In the genomic region with DNA sequence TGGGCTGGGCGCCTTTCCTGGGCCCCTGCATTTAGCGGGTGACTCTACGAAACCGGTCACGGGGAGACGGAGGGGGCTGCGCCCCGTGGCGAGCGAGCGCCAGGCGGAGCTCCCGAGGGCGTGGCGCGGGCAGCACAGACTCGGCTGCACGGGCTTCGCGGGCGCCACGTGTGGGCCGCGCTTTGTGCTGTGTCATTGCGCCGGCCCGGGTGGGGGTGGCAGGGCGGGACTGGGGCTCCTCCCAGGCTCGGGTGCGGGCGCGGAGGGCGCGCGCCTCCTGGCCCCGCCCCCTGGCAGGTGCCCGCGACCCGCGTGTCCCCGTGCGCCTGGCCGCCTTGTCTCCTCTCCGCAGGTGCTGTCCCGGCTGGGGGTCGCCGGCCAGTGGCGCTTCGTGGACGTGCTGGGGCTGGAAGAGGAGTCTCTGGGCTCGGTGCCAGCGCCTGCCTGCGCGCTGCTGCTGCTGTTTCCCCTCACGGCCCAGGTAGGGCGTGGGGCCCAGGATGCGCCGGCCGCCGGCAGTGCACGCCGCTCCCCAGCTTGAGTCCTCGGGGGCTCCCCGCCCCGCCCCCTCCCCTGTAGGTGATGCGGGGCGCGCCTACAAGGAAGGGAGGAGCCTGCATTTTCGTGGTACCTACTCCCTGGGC, we compare ENCODE assay signal across 8 cellular contexts. TPM values are rescaled to one million over a fixed set of nuclear protein-coding genes. Genes with fewer than 3 reads are reported as not detected.
DNase-seq lines count a peak whose midpoint lies in the region; ATAC-seq and TF ChIP-seq lines count a peak whose summit lies in the region.

No MANE protein-coding gene starts in this region.

- in situ Hi-C loops in ACHN (cut with HindIII; ENCODE audit: low pct_ligation_motif_present, low pct_unique_long_range_greater_than_20kb, low sequenced_read_pairs), result no loop called here

- no peaks in the 10 kb centered on the region for H3K9me3 ChIP-seq in H9 (ENCODE audit: control insufficient read depth, low read depth, low read length)

- H3K4ac ChIP-seq in H9 (ENCODE audit: low read depth, low read length), result no peak overlapping the region

- peaks cover 13% of the 10 kb centered on the region for H3K23me2 ChIP-seq in H9 (ENCODE audit: insufficient read length, low read depth, low read length, poor library complexity, severe bottlenecking)

- H3K4me1 Mint-ChIP-seq in H9, result peaks cover 20 to 30% of the 10 kb centered on the region in 2 experiments
- H3K4me1 Mint-ChIP-seq in activated naive CD4-positive, alpha-beta T cell treated with anti-CD3 and anti-CD28 coated beads for 36 hours (ENCODE audit: low read depth), result peaks cover 8% of the 10 kb centered on the region

- ATAC-seq in GM19452 (IDR thresholded peaks at IDR 0.05; ENCODE audit: unreplicated experiment), result no peak

- H3K56ac ChIP-seq in H9 (ENCODE audit: insufficient read length, low read depth, low read length), result no peak overlapping the region

- no peak overlapping the region for H2AK5ac ChIP-seq in H9 (ENCODE audit: insufficient read length, low read length)

- H3T11ph ChIP-seq in H9 (ENCODE audit: low read length), result no peak overlapping the region

- DNase-seq in GM10266 (ENCODE audit: extremely low spot score), result peak; percentile 40
- DNase-seq in H9, result peak; percentile 61
- peak; percentile 53 to 64 for DNase-seq in NCI-H1930 (lab: John Stamatoyannopoulos, UW)
- DNase-seq in activated naive CD4-positive, alpha-beta T cell treated with anti-CD3 and anti-CD28 coated beads for 36 hours, result peak; percentile 29
- DNase-seq in germinal center (ENCODE audit: low spot score), result peak; percentile 66
- peak; percentile 64 for DNase-seq in occipital lobe (lab: John Stamatoyannopoulos, UW)
- DNase-seq in ACHN, result no peak

- WGBS in H9 (ENCODE audit: extremely low coverage, insufficient read length, low lambda C conversion rate), result no CpG with 5 or more reads among the region's 69 CpGs

- no peak overlapping the region for H2BK20ac ChIP-seq in H9 (ENCODE audit: low read depth, low read length, poor library complexity, severe bottlenecking)

- H3K4me3 Mint-ChIP-seq in H9, result peak overlapping the region; percentile 89 to 96
- peak overlapping the region; percentile 60 for H3K4me3 Mint-ChIP-seq in activated naive CD4-positive, alpha-beta T cell treated with anti-CD3 and anti-CD28 coated beads for 36 hours

- peaks cover 0 to 2% of the 10 kb centered on the region in 2 experiments; a peak in 1 of 5 replicates for H3K9me3 Mint-ChIP-seq in H9
- no peaks in the 10 kb centered on the region for H3K9me3 Mint-ChIP-seq in activated naive CD4-positive, alpha-beta T cell treated with anti-CD3 and anti-CD28 coated beads for 36 hours

- H2BK12ac ChIP-seq in H9 (ENCODE audit: insufficient read length, low read depth, low read length), result no peak overlapping the region

- no peaks in the 10 kb centered on the region; the same call in 1 of the 2 replicates for H3K4me1 ChIP-seq in H9 (ENCODE audit: insufficient read depth, low read length)

- TF ChIP-seq CTCF in GM10266 (IDR thresholded peaks at IDR 0.05; ENCODE audit: control insufficient read depth, insufficient read depth, low read depth, missing control alignments) (no peak), H9 (conservative IDR thresholded peaks at IDR 0.05) (no peak)

- no peaks in the 10 kb centered on the region; the same call in 1 of the 2 replicates for H3K79me2 ChIP-seq in H9 (ENCODE audit: insufficient read depth, low read length)

- H3K27ac Mint-ChIP-seq in H9, result peak overlapping the region; percentile 90 to 94 (median 94); a peak in 6 of 7 replicates
- no peak overlapping the region for H3K27ac Mint-ChIP-seq in activated naive CD4-positive, alpha-beta T cell treated with anti-CD3 and anti-CD28 coated beads for 36 hours

- H3K27me3 ChIP-seq in H9 (ENCODE audit: insufficient read depth, low read length), result no peaks in the 10 kb centered on the region

- H3K18ac ChIP-seq in H9 (ENCODE audit: insufficient read length, low read depth, low read length), result peak overlapping the region; percentile 49

- peak overlapping the region; percentile 73 for H3K4me2 ChIP-seq in H9 (ENCODE audit: insufficient read depth, insufficient read length, low read length)

- no peak overlapping the region for H4K5ac ChIP-seq in H9 (ENCODE audit: insufficient read length, low read depth, low read length)

- no peak overlapping the region for H2AFZ ChIP-seq in H9 (ENCODE audit: low read length)

- no peak overlapping the region for H4K91ac ChIP-seq in H9 (ENCODE audit: insufficient read length, low read depth, low read length)

- H2BK120ac ChIP-seq in H9 (ENCODE audit: low read depth, low read length, poor library complexity, severe bottlenecking), result no peak overlapping the region

- peaks cover 36 to 46% (median 46%) of the 10 kb centered on the region in 3 experiments for H3K36me3 Mint-ChIP-seq in H9 (ENCODE audit: insufficient read depth in 1 of 3, low read depth in 3 of 3)
- H3K36me3 Mint-ChIP-seq in activated naive CD4-positive, alpha-beta T cell treated with anti-CD3 and anti-CD28 coated beads for 36 hours (ENCODE audit: low read depth), result no peaks in the 10 kb centered on the region

- H3K9ac ChIP-seq in H9 (ENCODE audit: extremely low read depth, insufficient read length, low read length), result peak overlapping the region; percentile 91

- no peak overlapping the region for H2BK5ac ChIP-seq in H9 (ENCODE audit: insufficient read length, low read length)

- intact Hi-C loops in activated naive CD4-positive, alpha-beta T cell treated with anti-CD3 and anti-CD28 coated beads for 36 hours (cut with micrococcal nuclease), result no loop called here

- CTCF ChIA-PET in activated naive CD4-positive, alpha-beta T cell treated with anti-CD3 and anti-CD28 coated beads for 36 hours (lab: Charles Lee), result interaction anchor here (0.6 to 3.1 kb wide), 3 partner anchors 23 to 405 kb away, joined by 3 to 18 read pairs (median 4); no protein-coding TSS in a partner anchor

- H3K23ac ChIP-seq in H9 (ENCODE audit: insufficient read length, low read depth, low read length), result no peak overlapping the region

- H2BK15ac ChIP-seq in H9 (ENCODE audit: low read depth, low read length), result no peak overlapping the region

- no peak overlapping the region for H4K8ac ChIP-seq in H9 (replicated peaks; ENCODE audit: insufficient read length, low read depth, low read length)

- no peak overlapping the region for H3K27ac ChIP-seq in H9 (ENCODE audit: insufficient read length, low read depth, low read length)

- no peaks in the 10 kb centered on the region for H3K79me1 ChIP-seq in H9 (ENCODE audit: insufficient read depth, low read depth, low read length, poor library complexity, severe bottlenecking)

- no peaks in the 10 kb centered on the region for H4K20me1 ChIP-seq in H9 (ENCODE audit: control insufficient read depth, insufficient read depth, insufficient read length)

- no peaks in the 10 kb centered on the region for H3K27me3 Mint-ChIP-seq in H9 (ENCODE audit: low read depth)
- H3K27me3 Mint-ChIP-seq in activated naive CD4-positive, alpha-beta T cell treated with anti-CD3 and anti-CD28 coated beads for 36 hours (ENCODE audit: low read depth), result peaks cover 57% of the 10 kb centered on the region

- peak overlapping the region; percentile 16 for H3K14ac ChIP-seq in H9 (ENCODE audit: insufficient read depth, low read length)

RNA-seq across cellular contexts. Expression of gene UCHL1, which starts 0.7 kb away (rescaled TPM):
- 513 and 522 TPM in 2 replicates for total RNA-seq in H9 (2021)
- total RNA-seq in activated naive CD4-positive, alpha-beta T cell treated with anti-CD3 and anti-CD28 coated beads for 36 hours, result 1 to 10 TPM; 2.0 to 3.5 TPM
- 839 TPM for total RNA-seq in occipital lobe

RNA-seq across cellular contexts. Expression of gene APBB2, which starts 43.0 kb away (rescaled TPM):
- total RNA-seq in H9 (2021) (36.3 and 39.6 TPM in 2 replicates), occipital lobe (78.5 TPM)
- 1 to 10 TPM; 4.5 to 4.8 TPM for total RNA-seq in activated naive CD4-positive, alpha-beta T cell treated with anti-CD3 and anti-CD28 coated beads for 36 hours

Comparison
In these comparisons a context has a peak if more than half of its experiments do, and no peak if none do; other contexts are left out.
1. RNA of gene UCHL1, which starts 0.7 kb away (total RNA-seq): 839 TPM in occipital lobe (single experiment) and 513 to 522 TPM in H9; 2.0 to 3.5 TPM in activated naive CD4-positive, alpha-beta T cell treated with anti-CD3 and anti-CD28 coated beads for 36 hours; every median in the first group is over 100 times any median in the second.